1 cellular context compared by ENCODE assay signal in the genomic region with DNA sequence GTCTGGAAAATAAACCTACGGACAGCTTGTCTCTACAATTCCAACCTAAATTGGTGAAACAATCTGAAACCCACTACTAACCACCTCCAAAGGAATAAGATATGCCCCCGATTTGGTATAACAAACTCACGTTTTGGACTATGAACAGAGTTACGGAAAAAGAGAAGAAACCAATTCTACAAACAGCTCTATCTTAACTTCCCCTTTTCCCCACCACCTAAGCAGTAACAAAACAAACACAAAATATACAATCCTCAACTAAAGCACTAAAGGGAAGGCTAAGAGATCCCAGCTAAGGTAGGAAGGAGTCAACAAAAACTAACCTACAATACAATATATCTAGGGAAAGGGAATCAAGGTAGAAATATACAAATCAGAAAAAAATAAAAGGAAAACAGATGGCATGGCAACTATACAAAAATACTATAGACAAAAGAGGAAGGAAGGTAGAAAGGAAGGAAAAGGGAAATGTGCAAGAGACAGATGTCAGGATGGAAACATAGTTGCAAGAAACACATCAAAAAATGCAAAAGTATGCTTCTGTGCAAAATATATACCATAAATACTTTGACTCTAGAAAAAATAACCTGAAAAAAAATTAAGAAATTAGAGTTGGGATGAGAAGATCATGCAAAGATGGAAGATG.
TF ChIP-seq lines count a peak whose summit lies in the region.

No MANE protein-coding gene starts in this region.

TF ChIP-seq in K562, 482 proteins besides CTCF, POLR2A, EP300 and RAD21:
- no peak for TF ChIP-seq IRF2 (CRISPR knock-in tag; IDR thresholded peaks at IDR 0.05)
- TF ChIP-seq RBM14 (IDR thresholded peaks at IDR 0.05; ENCODE audit: borderline replicate concordance, insufficient read depth, low read depth, low read length) = no peak
- TF ChIP-seq EWSR1 (IDR thresholded peaks at IDR 0.05; ENCODE audit: borderline replicate concordance, low read depth, partially characterized antibody) = no peak
- no peak for TF ChIP-seq SNRNP70 (optimal IDR thresholded peaks at IDR 0.05; ENCODE audit: low read depth, low read length)
- TF ChIP-seq ZNF311 (CRISPR knock-in tag; IDR thresholded peaks at IDR 0.05) = no peak
- TF ChIP-seq, protein P1, sequence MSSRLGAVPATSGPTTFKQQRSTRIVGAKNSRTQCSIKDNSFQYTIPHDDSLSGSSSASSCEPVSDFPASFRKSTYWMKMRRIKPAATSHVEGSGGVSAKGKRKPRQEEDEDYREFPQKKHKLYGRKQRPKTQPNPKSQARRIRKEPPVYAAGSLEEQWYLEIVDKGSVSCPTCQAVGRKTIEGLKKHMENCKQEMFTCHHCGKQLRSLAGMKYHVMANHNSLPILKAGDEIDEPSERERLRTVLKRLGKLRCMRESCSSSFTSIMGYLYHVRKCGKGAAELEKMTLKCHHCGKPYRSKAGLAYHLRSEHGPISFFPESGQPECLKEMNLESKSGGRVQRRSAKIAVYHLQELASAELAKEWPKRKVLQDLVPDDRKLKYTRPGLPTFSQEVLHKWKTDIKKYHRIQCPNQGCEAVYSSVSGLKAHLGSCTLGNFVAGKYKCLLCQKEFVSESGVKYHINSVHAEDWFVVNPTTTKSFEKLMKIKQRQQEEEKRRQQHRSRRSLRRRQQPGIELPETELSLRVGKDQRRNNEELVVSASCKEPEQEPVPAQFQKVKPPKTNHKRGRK (tag; IDR thresholded peaks at IDR 0.05) = 0 out of 2 replicates have a peak, but pooled peaks have one; percentile 9
- TF ChIP-seq MAFF (IDR thresholded peaks at IDR 0.05; ENCODE audit: low read length) = no peak
